ENCODE assay signal across 13 cellular contexts in the genomic region with DNA sequence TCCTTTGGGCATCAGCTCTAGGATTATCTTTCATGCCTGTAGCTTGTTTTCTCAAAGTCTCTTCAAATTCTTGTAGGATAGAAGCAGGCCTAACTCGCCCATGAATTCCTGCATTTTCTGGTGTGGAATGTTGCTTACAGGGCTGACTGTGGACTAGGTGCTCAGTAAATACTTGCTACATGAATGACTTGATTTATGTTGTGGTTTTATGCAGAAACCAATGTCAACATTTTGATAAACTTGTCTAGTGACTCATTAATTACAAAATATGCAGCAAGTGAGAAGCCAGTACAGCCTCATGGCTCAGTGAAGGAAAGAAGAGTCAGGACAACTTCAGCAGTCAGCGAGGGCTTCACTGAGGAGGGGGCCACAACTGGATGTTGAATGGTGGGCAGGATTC.
DNase-seq lines count a peak whose midpoint lies in the region; ATAC-seq and TF ChIP-seq lines count a peak whose summit lies in the region.
"Had no signal": no experiment of that assay in that cellular context is flagged by ENCODE, and none has a peak within 500 bp of the region (broad histone marks: within the 10 kb centered on the region; RNA-seq: fewer than 3 reads in every experiment).

No MANE protein-coding gene starts in this region.

- in situ Hi-C loops in transverse colon (cut with MboI; ENCODE audit: low pct_ligation_motif_present in 1 of 4, low pct_unique_long_range_greater_than_20kb in 1 of 4, low sequenced_read_pairs in 3 of 4) = no loop called here

- ATAC-seq in HG03432 (IDR thresholded peaks at IDR 0.05; ENCODE audit: unreplicated experiment) (no peak), GM19397 (IDR thresholded peaks at IDR 0.05; ENCODE audit: unreplicated experiment) (no peak)
- ATAC-seq: left colon had no signal

- no peak for TF ChIP-seq POLR2A in transverse colon (IDR thresholded peaks at IDR 0.05)

- H4K20me1 ChIP-seq in smooth muscle cell (ENCODE audit: low read depth) = no peaks in the 10 kb centered on the region

- WGBS in smooth muscle cell (ENCODE audit: low lambda C conversion rate) = 60% methylated on average over 2 of the region's 2 CpGs
- WGBS in transverse colon (ENCODE audit: low coverage in 1 of 2), 2 donors = 64 to 65% methylated on average over 1 to 2 of the region's 2 CpGs

- TF ChIP-seq CTCF in HEK293 (tag by site-specific recombination; IDR thresholded peaks at IDR 0.05) (no peak), RWPE1 (conservative IDR thresholded peaks at IDR 0.05; ENCODE audit: low read depth) (no peak), smooth muscle cell (IDR thresholded peaks at IDR 0.05; ENCODE audit: borderline replicate concordance, insufficient read depth, poor library complexity, severe bottlenecking) (no peak), transverse colon (IDR thresholded peaks at IDR 0.05) (no peak)

- H3K4me2 ChIP-seq in smooth muscle cell = no peak overlapping the region

- no peak for TF ChIP-seq EP300 in transverse colon (IDR thresholded peaks at IDR 0.05; ENCODE audit: low read depth)

- CTCF ChIA-PET in HEK293 (lab: Yijun Ruan, JAX) = interaction anchor here (0.7 to 1.0 kb wide), 2 partner anchors 8 to 14 kb away, joined by 3 read pairs; no protein-coding TSS in a partner anchor
- CTCF ChIA-PET in RWPE1 (lab: Yijun Ruan, JAX) = interaction anchor here (0.6 kb wide), 1 partner anchor 88 kb away, joined by 4 read pairs; no protein-coding TSS in a partner anchor

- H3K9me3 ChIP-seq in HEK293 (ENCODE audit: control insufficient read depth, insufficient read depth, low read depth, low read length) (no peaks in the 10 kb centered on the region), smooth muscle cell (replicated peaks; ENCODE audit: low read depth) (no peaks in the 10 kb centered on the region), transverse colon (no peaks in the 10 kb centered on the region)
- H3K9me3 ChIP-seq: HAP-1 had no signal

- intact Hi-C loops in transverse colon (cut with DNase I; ENCODE audit: low total_unique reads) = no loop called here

- H3K4me1 ChIP-seq in HEK293 (ENCODE audit: control insufficient read depth, insufficient read depth, low read length) (peaks cover 20% of the 10 kb centered on the region), smooth muscle cell (ENCODE audit: low read depth) (no peaks in the 10 kb centered on the region), transverse colon (no peaks in the 10 kb centered on the region)
- H3K4me1 ChIP-seq: HAP-1 had no signal

- POLR2A ChIA-PET in HEK293 (lab: Yijun Ruan, JAX) = interaction anchor here (1.0 to 1.3 kb wide), 2 partner anchors 9 to 10 kb away, joined by 3 read pairs; no protein-coding TSS in a partner anchor
- POLR2A ChIA-PET in RWPE1 (lab: Yijun Ruan, JAX; ENCODE audit: low non-redundant PET) = no interaction called here

- no peak overlapping the region for H3K4me3 ChIP-seq in HEK293 (ENCODE audit: low read depth, low read length)
- no peak overlapping the region for H3K4me3 ChIP-seq in smooth muscle cell
- H3K4me3 ChIP-seq in transverse colon = no peak overlapping the region
- H3K4me3 ChIP-seq: HAP-1 had no signal

- H3K79me2 ChIP-seq in smooth muscle cell (ENCODE audit: low read depth) = no peaks in the 10 kb centered on the region

- H3K27ac ChIP-seq in HEK293 (ENCODE audit: extremely low read depth, low read depth, low read length) (no peak overlapping the region), RWPE1 (no peak overlapping the region), smooth muscle cell (ENCODE audit: low read depth) (peak overlapping the region; percentile 6), transverse colon (no peak overlapping the region)

- no peaks in the 10 kb centered on the region for H3K27me3 ChIP-seq in smooth muscle cell (ENCODE audit: low read depth)
- no peaks in the 10 kb centered on the region for H3K27me3 ChIP-seq in transverse colon

- H3K36me3 ChIP-seq in HEK293 (ENCODE audit: control insufficient read depth in 2 of 2, insufficient read depth in 1 of 2, low read length in 2 of 2) (no peaks in the 10 kb centered on the region), smooth muscle cell (ENCODE audit: low read depth) (no peaks in the 10 kb centered on the region), transverse colon (no peaks in the 10 kb centered on the region)
- H3K36me3 ChIP-seq: HAP-1 had no signal

- no peaks in the 10 kb centered on the region for H3F3A ChIP-seq in smooth muscle cell (ENCODE audit: low read depth)

- H2AFZ ChIP-seq in smooth muscle cell (ENCODE audit: low read depth) = no peak overlapping the region

- no peak overlapping the region for H3K9ac ChIP-seq in smooth muscle cell (ENCODE audit: low read depth)

- DNase-seq in RWPE1 (ENCODE audit: low spot score) (peak; percentile 62), fibroblast of gingiva (ENCODE audit: low read depth) (peak; percentile 76), smooth muscle cell (lab: John Stamatoyannopoulos, UW; ENCODE audit: unreplicated experiment) (no peak), transverse colon (no peak)
- DNase-seq: anterior cingulate cortex, left colon, MM.1S, NCI-H82, T-helper 2 cell had no signal

TF ChIP-seq in HEK293, 187 proteins besides CTCF, POLR2A, EP300 and RAD21:
- TF ChIP-seq ZBTB1 (tag by site-specific recombination; IDR thresholded peaks at IDR 0.05) (no peak), ZBTB17 (tag by site-specific recombination; IDR thresholded peaks at IDR 0.05) (no peak), ZNF16 (tag by site-specific recombination; IDR thresholded peaks at IDR 0.05; ENCODE audit: low read depth) (no peak), ZNF629 (tag by site-specific recombination; IDR thresholded peaks at IDR 0.05) (peak; percentile 31; the same call in 1 of the 2 replicates), MEIS1 (CRISPR knock-in tag; IDR thresholded peaks at IDR 0.05; ENCODE audit: borderline replicate concordance) (0 out of 2 replicates have a peak, but pooled peaks have one; percentile 34), GLIS1 (tag by site-specific recombination; IDR thresholded peaks at IDR 0.05) (0 out of 2 replicates have a peak, but pooled peaks have one; percentile 9), ZNF600 (tag by site-specific recombination; IDR thresholded peaks at IDR 0.05) (0 out of 2 replicates have a peak, but pooled peaks have one; percentile 21), ZBTB48 (tag by site-specific recombination; IDR thresholded peaks at IDR 0.05) (no peak)

Comparison
In these comparisons a context has a peak if more than half of its experiments do, and no peak if none do; other contexts are left out.
1. DNase-seq: peak in RWPE1 (single experiment) and fibroblast of gingiva (single experiment); none in smooth muscle cell (single experiment) and transverse colon (single experiment).